In genomic region chr3:151265166-151265565, GRCh38 we compare ENCODE assay signal across 1 cellular context.
TF ChIP-seq lines count a peak whose summit lies in the region.

No MANE protein-coding gene starts in this region.

TF ChIP-seq in WTC11, 78 proteins besides CTCF, POLR2A, EP300 and RAD21 (continued from another document):
- no peak for TF ChIP-seq MLX (CRISPR knock-in tag; IDR thresholded peaks at IDR 0.05)
- no peak for TF ChIP-seq ZNF232 (CRISPR knock-in tag; IDR thresholded peaks at IDR 0.05)
- no peak for TF ChIP-seq ZNF532 (CRISPR knock-in tag; IDR thresholded peaks at IDR 0.05; ENCODE audit: borderline replicate concordance)
- TF ChIP-seq ZMAT4 (CRISPR knock-in tag; IDR thresholded peaks at IDR 0.05): no peak
- no peak for TF ChIP-seq HMGXB4 (CRISPR knock-in tag; IDR thresholded peaks at IDR 0.05)
- TF ChIP-seq ZNF423 (CRISPR knock-in tag; IDR thresholded peaks at IDR 0.05): no peak
- TF ChIP-seq ZNF121 (CRISPR knock-in tag; IDR thresholded peaks at IDR 0.05): no peak
- TF ChIP-seq HMGA2 (CRISPR knock-in tag; IDR thresholded peaks at IDR 0.05): no peak
- TF ChIP-seq ZNF281 (CRISPR knock-in tag; IDR thresholded peaks at IDR 0.05): no peak
- TF ChIP-seq CREB1 (CRISPR knock-in tag; IDR thresholded peaks at IDR 0.05): no peak
- no peak for TF ChIP-seq SMAD4 (CRISPR knock-in tag; IDR thresholded peaks at IDR 0.05)
- TF ChIP-seq AFF4 (CRISPR knock-in tag; IDR thresholded peaks at IDR 0.05; ENCODE audit: borderline replicate concordance): no peak
- no peak for TF ChIP-seq SMAD3 (CRISPR knock-in tag; IDR thresholded peaks at IDR 0.05; ENCODE audit: borderline replicate concordance)
- TF ChIP-seq ZNF416 (CRISPR knock-in tag; IDR thresholded peaks at IDR 0.05): no peak
- TF ChIP-seq TEAD4 (CRISPR knock-in tag; IDR thresholded peaks at IDR 0.05): no peak
- TF ChIP-seq ZNF396 (CRISPR knock-in tag; IDR thresholded peaks at IDR 0.05; ENCODE audit: borderline replicate concordance): no peak
